ENCODE assay signal across 18 cellular contexts in genomic region chr2:53863538-53864227, GRCh38. TPM values are rescaled to one million over a fixed set of nuclear protein-coding genes. Genes with fewer than 3 reads are reported as not detected.
DNase-seq lines count a peak whose midpoint lies in the region; ATAC-seq and TF ChIP-seq lines count a peak whose summit lies in the region.
"Had no signal": no experiment of that assay in that cellular context is flagged by ENCODE, and none has a peak within 500 bp of the region (broad histone marks: within the 10 kb centered on the region; RNA-seq: fewer than 3 reads in every experiment).

No MANE protein-coding gene starts in this region.

- no peak overlapping the region for H3K4me3 ChIP-seq in Panc1 (ENCODE audit: low read depth in 2 of 2, low read length in 2 of 2)
- H3K4me3 ChIP-seq in esophagus squamous epithelium, result no peak overlapping the region
- H3K4me3 ChIP-seq in upper lobe of left lung, result no peak overlapping the region
- H3K4me3 ChIP-seq: GM23338, K562 had no signal

- H3K4me1 ChIP-seq in H9 (ENCODE audit: insufficient read depth, low read length) (no peaks in the 10 kb centered on the region), Panc1 (ENCODE audit: control insufficient read depth, insufficient read depth, low read length) (no peaks in the 10 kb centered on the region), esophagus squamous epithelium (peaks cover 0 to 15% (median 6%) of the 10 kb centered on the region in 3 donors), upper lobe of left lung (peaks cover 0 to 9% (median 1%) of the 10 kb centered on the region in 4 donors)
- H3K4me1 ChIP-seq: Caco-2 had no signal

- H3K79me2 ChIP-seq in H9 (ENCODE audit: insufficient read depth, low read length), result no peaks in the 10 kb centered on the region

- no peaks in the 10 kb centered on the region for H3K9me3 ChIP-seq in H9 (ENCODE audit: control insufficient read depth, low read depth, low read length)
- no peaks in the 10 kb centered on the region for H3K9me3 ChIP-seq in Panc1 (ENCODE audit: control insufficient read depth, insufficient read depth, low read depth, low read length)
- H3K9me3 ChIP-seq in esophagus squamous epithelium, result no peaks in the 10 kb centered on the region
- H3K9me3 ChIP-seq in upper lobe of left lung, result no peaks in the 10 kb centered on the region
- H3K9me3 ChIP-seq: Caco-2 had no signal

- intact Hi-C loops in Panc1 (cut with micrococcal nuclease; ENCODE audit: unreplicated experiment), result no loop called here
- intact Hi-C loops in esophagus squamous epithelium (cut with DNase I), result no loop called here

- in situ Hi-C loops in Panc1 (cut with HindIII; ENCODE audit: low pct_unique_long_range_greater_than_20kb, low sequenced_read_pairs), result no loop called here

- H4K91ac ChIP-seq in H9 (ENCODE audit: insufficient read length, low read depth, low read length), result no peak overlapping the region

- no peak overlapping the region for H3K4ac ChIP-seq in H9 (ENCODE audit: low read depth, low read length)

- H3T11ph ChIP-seq in H9 (ENCODE audit: low read length), result no peak overlapping the region

- no TSS peak for BruUV-seq in Panc1 (replicated peaks; lab: Mats Ljungman, UMichigan)

- no peak overlapping the region for H4K8ac ChIP-seq in H9 (replicated peaks; ENCODE audit: insufficient read length, low read depth, low read length)

- no peak overlapping the region for H3K56ac ChIP-seq in H9 (ENCODE audit: insufficient read length, low read depth, low read length)

- POLR2A ChIA-PET in Panc1 (lab: Charles Lee) (no interaction called here), WTC11 (lab: Charles Lee) (no interaction called here)

- no peaks in the 10 kb centered on the region for H3K23me2 ChIP-seq in H9 (ENCODE audit: insufficient read length, low read depth, low read length, poor library complexity, severe bottlenecking)

- no peaks in the 10 kb centered on the region for H4K20me1 ChIP-seq in H9 (ENCODE audit: control insufficient read depth, insufficient read depth, insufficient read length)

- H3K27ac ChIP-seq in H9 (ENCODE audit: insufficient read length, low read depth, low read length) (no peak overlapping the region), Panc1 (ENCODE audit: low read length) (no peak overlapping the region), esophagus squamous epithelium (no peak overlapping the region), upper lobe of left lung (no peak overlapping the region)
- H3K27ac ChIP-seq: C4-2B, HL-60 had no signal

- no peak overlapping the region for H3K9ac ChIP-seq in H9 (ENCODE audit: extremely low read depth, insufficient read length, low read length)

- CTCF ChIA-PET in Panc1 (lab: Charles Lee) (no interaction called here), WTC11 (lab: Charles Lee) (no interaction called here)

- H3K4me3 Mint-ChIP-seq in H9 (no peak overlapping the region), WTC11 (no peak overlapping the region), memory B cell (no peak overlapping the region)
- H3K4me3 Mint-ChIP-seq: CD4-positive, alpha-beta T cell; GM23338 had no signal

- no peak overlapping the region for H3K4me2 ChIP-seq in H9 (ENCODE audit: insufficient read depth, insufficient read length, low read length)
- H3K4me2 ChIP-seq: GM23338 had no signal

- H3K27me3 Mint-ChIP-seq in H9 (ENCODE audit: low read depth) (no peaks in the 10 kb centered on the region), WTC11 (ENCODE audit: low read depth) (no peaks in the 10 kb centered on the region), memory B cell (no peaks in the 10 kb centered on the region)
- H3K27me3 Mint-ChIP-seq: CD4-positive, alpha-beta T cell had no signal

- no peak overlapping the region for H2BK120ac ChIP-seq in H9 (ENCODE audit: low read depth, low read length, poor library complexity, severe bottlenecking)

- TF ChIP-seq POLR2A in esophagus squamous epithelium (IDR thresholded peaks at IDR 0.05) (no peak), upper lobe of left lung (IDR thresholded peaks at IDR 0.05) (no peak)

- H3K36me3 Mint-ChIP-seq in H9 (ENCODE audit: insufficient read depth in 1 of 3, low read depth in 3 of 3), result peaks cover 22 to 37% (median 36%) of the 10 kb centered on the region in 3 experiments; a peak in 6 of 7 replicates
- peaks cover 27% of the 10 kb centered on the region for H3K36me3 Mint-ChIP-seq in WTC11
- H3K36me3 Mint-ChIP-seq in memory B cell, result peaks cover 11% of the 10 kb centered on the region

- no peak overlapping the region for H3K18ac ChIP-seq in H9 (ENCODE audit: insufficient read length, low read depth, low read length)

- H2BK15ac ChIP-seq in H9 (ENCODE audit: low read depth, low read length), result no peak overlapping the region

- no peak overlapping the region for H2BK5ac ChIP-seq in H9 (ENCODE audit: insufficient read length, low read length)

- H2AK5ac ChIP-seq in H9 (ENCODE audit: insufficient read length, low read length), result no peak overlapping the region

- peaks cover 15% of the 10 kb centered on the region for H3K36me3 ChIP-seq in Panc1 (ENCODE audit: control insufficient read depth, insufficient read depth, low read length)
- H3K36me3 ChIP-seq in esophagus squamous epithelium, result peaks cover 0 to 67% (median 3%) of the 10 kb centered on the region in 3 donors
- H3K36me3 ChIP-seq in upper lobe of left lung, result peaks cover 10 to 57% (median 31%) of the 10 kb centered on the region in 4 donors

- no CpG with 5 or more reads among the region's 6 CpGs for WGBS in H9 (ENCODE audit: extremely low coverage, insufficient read length, low lambda C conversion rate)
- 84 to 96% methylated on average over 6 of the region's 6 CpGs for WGBS in esophagus squamous epithelium, 2 donors
- WGBS in upper lobe of left lung, 2 donors, result 94% methylated on average over 4 to 6 of the region's 6 CpGs

- no peak overlapping the region for H2BK12ac ChIP-seq in H9 (ENCODE audit: insufficient read length, low read depth, low read length)

- no peaks in the 10 kb centered on the region for H3K79me1 ChIP-seq in H9 (ENCODE audit: insufficient read depth, low read depth, low read length, poor library complexity, severe bottlenecking)

- H3K27ac Mint-ChIP-seq in H9, result peak overlapping the region in 2 of 3 experiments; percentile 57; a peak in 2 of 7 replicates
- H3K27ac Mint-ChIP-seq in WTC11, result peak overlapping the region; percentile 39; the same call in 1 of the 2 replicates
- H3K27ac Mint-ChIP-seq in memory B cell, result peak overlapping the region; percentile 20

- H3K14ac ChIP-seq in H9 (ENCODE audit: insufficient read depth, low read length), result no peak overlapping the region

- no peaks in the 10 kb centered on the region for H3K9me3 Mint-ChIP-seq in H9
- H3K9me3 Mint-ChIP-seq in WTC11, result no peaks in the 10 kb centered on the region
- H3K9me3 Mint-ChIP-seq in memory B cell, result no peaks in the 10 kb centered on the region
- H3K9me3 Mint-ChIP-seq: CD4-positive, alpha-beta T cell; GM23338 had no signal

- TF ChIP-seq CTCF in H9 (conservative IDR thresholded peaks at IDR 0.05) (no peak), Panc1 (IDR thresholded peaks at IDR 0.05) (no peak), WTC11 (IDR thresholded peaks at IDR 0.05) (no peak), esophagus squamous epithelium (IDR thresholded peaks at IDR 0.05) (no peak), upper lobe of left lung (IDR thresholded peaks at IDR 0.05) (no peak)

- no peak overlapping the region for H4K5ac ChIP-seq in H9 (ENCODE audit: insufficient read length, low read depth, low read length)

- H3K27me3 ChIP-seq in H9 (ENCODE audit: insufficient read depth, low read length) (no peaks in the 10 kb centered on the region; the same call in 1 of the 2 replicates), Panc1 (ENCODE audit: control insufficient read depth, insufficient read depth, low read length) (no peaks in the 10 kb centered on the region), esophagus squamous epithelium (no peaks in the 10 kb centered on the region), upper lobe of left lung (no peaks in the 10 kb centered on the region)

- DNase-seq in H9 (no peak), Panc1 (ENCODE audit: low read depth, low spot score) (no peak), WTC11 (ENCODE audit: low spot score) (no peak), memory B cell (ENCODE audit: low spot score in 2 of 2) (no peak), NCI-H1417 treated with DMSO at 0.1 percent for 48 hours (lab: John Stamatoyannopoulos, UW) (no peak), esophagus squamous epithelium (lab: John Stamatoyannopoulos, UW) (no peak), NCI-H128 (lab: John Stamatoyannopoulos, UW; ENCODE audit: unreplicated experiment) (no peak), upper lobe of left lung (no peak)
- DNase-seq: ACHN; AML-193; Caco-2; CD4-positive, alpha-beta T cell; IMR-90 had no signal

- H2AFZ ChIP-seq in H9 (ENCODE audit: low read length), result no peak overlapping the region
- H2AFZ ChIP-seq: GM23338 had no signal

- H3K23ac ChIP-seq in H9 (ENCODE audit: insufficient read length, low read depth, low read length), result no peak overlapping the region

- H3K4me1 Mint-ChIP-seq in H9, result peaks cover 3 to 6% of the 10 kb centered on the region in 2 experiments; a peak in 2 of 4 replicates
- peaks cover 15% of the 10 kb centered on the region for H3K4me1 Mint-ChIP-seq in WTC11
- no peaks in the 10 kb centered on the region for H3K4me1 Mint-ChIP-seq in memory B cell

- TF ChIP-seq EP300 in upper lobe of left lung (IDR thresholded peaks at IDR 0.05), result no peak

- no peak overlapping the region for H2BK20ac ChIP-seq in H9 (ENCODE audit: low read depth, low read length, poor library complexity, severe bottlenecking)

- ATAC-seq in Panc1 (0 out of 2 replicates have a peak, but pooled peaks have one; percentile 26), WTC11 (no peak), memory B cell (ENCODE audit: low read depth) (no peak), upper lobe of left lung (ENCODE audit: low FRiP score in 2 of 2) (no peak)
- ATAC-seq: GM23338, HCT116, K562 had no signal

TF ChIP-seq in WTC11, 78 proteins besides CTCF, POLR2A, EP300 and RAD21 (continues in another document):
- TF ChIP-seq HMGA2 (CRISPR knock-in tag; IDR thresholded peaks at IDR 0.05) (no peak), ATF1 (CRISPR knock-in tag; IDR thresholded peaks at IDR 0.05) (no peak), ETV6 (CRISPR knock-in tag; IDR thresholded peaks at IDR 0.05) (no peak), SMAD4 (CRISPR knock-in tag; IDR thresholded peaks at IDR 0.05) (no peak), FOXK1 (CRISPR knock-in tag; IDR thresholded peaks at IDR 0.05) (no peak), MLX (CRISPR knock-in tag; IDR thresholded peaks at IDR 0.05) (no peak), RORB (CRISPR knock-in tag; IDR thresholded peaks at IDR 0.05) (no peak)

RNA-seq across cellular contexts. Expression of gene GPR75, which starts 3.9 kb away (rescaled TPM):
- total RNA-seq in H9 (2021), result 4.4 and 5.3 TPM in 2 replicates
- total RNA-seq in Panc1 (2021; ENCODE audit: unreplicated experiment), result 2.5 TPM
- 0.85 TPM for polyA plus RNA-seq in Panc1 (2012; ENCODE audit: insufficient read length)
- 2.2 to 3.1 TPM (median 2.8 TPM) in 3 replicates for total RNA-seq in WTC11 (2021)
- total RNA-seq in esophagus squamous epithelium, result 1 to 10 TPM; 1.1 to 3.8 (median 2.8) TPM
- total RNA-seq in upper lobe of left lung, result 10 to 100 TPM in 1 of 6 donors, 1 to 10 TPM in 5; 1.6 to 14.7 (median 3.1) TPM
